Comparison of ENCODE assay signal across 8 cellular contexts in the genomic region with DNA sequence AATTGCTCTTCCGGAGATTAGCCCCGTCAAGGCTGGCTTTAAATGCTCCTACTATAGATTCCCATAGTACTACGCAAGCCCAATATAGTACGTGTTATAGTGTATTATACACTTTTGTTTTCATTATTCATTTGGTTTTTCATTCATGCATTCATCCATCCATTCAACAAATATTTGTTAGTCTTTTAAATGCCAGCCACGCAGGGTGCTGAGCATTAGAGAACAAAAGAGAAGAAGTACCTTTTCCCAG. TPM values are rescaled to one million over a fixed set of nuclear protein-coding genes. Genes with fewer than 3 reads are reported as not detected.
A peak's percentile ranks its signal among the peaks of the same experiment; 100 is the strongest.
DNase-seq lines count a peak whose midpoint lies in the region; ATAC-seq and TF ChIP-seq lines count a peak whose summit lies in the region.

No MANE protein-coding gene starts in this region.

- H3K4me3 ChIP-seq in H7 (ENCODE audit: insufficient read depth, low read depth, low read length) (peak overlapping the region; percentile 98), WI38 (ENCODE audit: low read depth, low read length) (peak overlapping the region; percentile 80), iPS-18a (ENCODE audit: low read length) (peak overlapping the region; percentile 92), subcutaneous abdominal adipose tissue (ENCODE audit: low read depth in 1 of 5, low read length in 5 of 5) (peak overlapping the region; percentile 90 to 100 (median 99))

- DNase-seq in H7, result no peak
- no peak for DNase-seq in cerebellar cortex (ENCODE audit: low spot score)
- no peak for DNase-seq in NCI-H187 (lab: John Stamatoyannopoulos, UW)
- DNase-seq in head of caudate nucleus, result no peak

- intact Hi-C loops in head of caudate nucleus (cut with DNase I), result no loop called here

- no peak for ATAC-seq in HG02588 (IDR thresholded peaks at IDR 0.05; ENCODE audit: unreplicated experiment)

- peak overlapping the region; percentile 83 for H3K27ac ChIP-seq in iPS-18a (ENCODE audit: low read length)
- H3K27ac ChIP-seq in subcutaneous abdominal adipose tissue (ENCODE audit: low read depth, low read length), result peak overlapping the region; percentile 86

- no peak for TF ChIP-seq CTCF in WI38 (IDR thresholded peaks at IDR 0.05; ENCODE audit: low read depth, low read length)

- H3K9ac ChIP-seq in iPS-18a (ENCODE audit: low read length) (peak overlapping the region; percentile 71), subcutaneous abdominal adipose tissue (ENCODE audit: low read length in 5 of 5) (peak overlapping the region; percentile 24 to 99 (median 98))

- no peaks in the 10 kb centered on the region for H3K27me3 ChIP-seq in H7 (ENCODE audit: control insufficient read depth, insufficient read depth, low read length)
- no peaks in the 10 kb centered on the region for H3K27me3 ChIP-seq in iPS-18a (ENCODE audit: control insufficient read depth, insufficient read depth, low read length)
- no peaks in the 10 kb centered on the region for H3K27me3 ChIP-seq in subcutaneous abdominal adipose tissue (ENCODE audit: control insufficient read depth in 5 of 5, insufficient read depth in 4 of 5, low read length in 5 of 5)

- H3K4me1 ChIP-seq in iPS-18a (ENCODE audit: control insufficient read depth, low read depth, low read length), result peaks cover 39% of the 10 kb centered on the region
- peaks cover 3 to 38% (median 33%) of the 10 kb centered on the region in 5 donors for H3K4me1 ChIP-seq in subcutaneous abdominal adipose tissue (ENCODE audit: control insufficient read depth in 5 of 5, insufficient read depth in 5 of 5, low read length in 5 of 5)

- H3K36me3 ChIP-seq in H7 (replicated peaks; ENCODE audit: control insufficient read depth, insufficient read depth, low read length) (peaks cover 2% of the 10 kb centered on the region; the same call in 1 of the 2 replicates), iPS-18a (ENCODE audit: control insufficient read depth, low read depth, low read length) (peaks cover 5% of the 10 kb centered on the region), subcutaneous abdominal adipose tissue (ENCODE audit: control insufficient read depth in 5 of 5, insufficient read depth in 5 of 5, low read length in 5 of 5) (peaks cover 0 to 5% (median 4%) of the 10 kb centered on the region in 5 donors)

- H3K9me3 ChIP-seq in iPS-18a (ENCODE audit: control insufficient read depth, low read depth, low read length) (no peaks in the 10 kb centered on the region), subcutaneous abdominal adipose tissue (ENCODE audit: control insufficient read depth in 5 of 5, low read length in 5 of 5) (no peaks in the 10 kb centered on the region)

RNA-seq across cellular contexts. Expression of a gene that starts 0.5 kb away (rescaled TPM):
- 32.4 and 43.5 TPM in 2 replicates for total RNA-seq in H7 (2014; rRNA removed; shearing (Covaris generic))
